In genomic region chr4:152352645-152353116, GRCh38 we compare ENCODE assay signal across 1 cellular context.
A peak's percentile ranks its signal among the peaks of the same experiment; 100 is the strongest.
TF ChIP-seq lines count a peak whose summit lies in the region.

No MANE protein-coding gene starts in this region.

TF ChIP-seq in HEK293, 187 proteins besides CTCF, POLR2A, EP300 and RAD21 (continued from another document and continues in another):
- TF ChIP-seq ZNF658 (tag by site-specific recombination; IDR thresholded peaks at IDR 0.05) = no peak
- TF ChIP-seq OSR2 (tag by site-specific recombination; IDR thresholded peaks at IDR 0.05) = peak; percentile 85
- TF ChIP-seq ZNF837 (tag by site-specific recombination; IDR thresholded peaks at IDR 0.05) = no peak
- TF ChIP-seq ZNF366 (tag by site-specific recombination; conservative IDR thresholded peaks at IDR 0.05) = peak; percentile 86
- TF ChIP-seq ZFP3 (tag by site-specific recombination; IDR thresholded peaks at IDR 0.05; ENCODE audit: low read depth) = no peak
- TF ChIP-seq, protein P1, sequence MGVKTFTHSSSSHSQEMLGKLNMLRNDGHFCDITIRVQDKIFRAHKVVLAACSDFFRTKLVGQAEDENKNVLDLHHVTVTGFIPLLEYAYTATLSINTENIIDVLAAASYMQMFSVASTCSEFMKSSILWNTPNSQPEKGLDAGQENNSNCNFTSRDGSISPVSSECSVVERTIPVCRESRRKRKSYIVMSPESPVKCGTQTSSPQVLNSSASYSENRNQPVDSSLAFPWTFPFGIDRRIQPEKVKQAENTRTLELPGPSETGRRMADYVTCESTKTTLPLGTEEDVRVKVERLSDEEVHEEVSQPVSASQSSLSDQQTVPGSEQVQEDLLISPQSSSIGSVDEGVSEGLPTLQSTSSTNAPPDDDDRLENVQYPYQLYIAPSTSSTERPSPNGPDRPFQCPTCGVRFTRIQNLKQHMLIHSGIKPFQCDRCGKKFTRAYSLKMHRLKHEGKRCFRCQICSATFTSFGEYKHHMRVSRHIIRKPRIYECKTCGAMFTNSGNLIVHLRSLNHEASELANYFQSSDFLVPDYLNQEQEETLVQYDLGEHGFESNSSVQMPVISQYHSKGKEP (tag by site-specific recombination; IDR thresholded peaks at IDR 0.05) = peak; percentile 77
- peak; percentile 85 for TF ChIP-seq SP7 (tag by site-specific recombination; IDR thresholded peaks at IDR 0.05)
- TF ChIP-seq MEIS1 (CRISPR knock-in tag; IDR thresholded peaks at IDR 0.05; ENCODE audit: borderline replicate concordance) = no peak
- TF ChIP-seq ZNF416 (tag by site-specific recombination; IDR thresholded peaks at IDR 0.05) = no peak
- TF ChIP-seq GLIS1 (tag by site-specific recombination; IDR thresholded peaks at IDR 0.05) = peak; percentile 32; the same call in 1 of the 2 replicates
- no peak for TF ChIP-seq PRDM1 (tag by site-specific recombination; IDR thresholded peaks at IDR 0.05)
- peak; percentile 17; the same call in 1 of the 2 replicates for TF ChIP-seq GFI1B (tag by site-specific recombination; IDR thresholded peaks at IDR 0.05)
- TF ChIP-seq IKZF3 (tag by site-specific recombination; IDR thresholded peaks at IDR 0.05) = peak; percentile 78
- TF ChIP-seq TRIM28 (IDR thresholded peaks at IDR 0.05; ENCODE audit: borderline replicate concordance, low read length) = peak; percentile 95
- 0 out of 2 replicates have a peak, but pooled peaks have one; percentile 35 for TF ChIP-seq ZNF596 (tag by site-specific recombination; IDR thresholded peaks at IDR 0.05)
- no peak for TF ChIP-seq ZNF133 (tag by site-specific recombination; IDR thresholded peaks at IDR 0.05)
- TF ChIP-seq, protein P2, sequence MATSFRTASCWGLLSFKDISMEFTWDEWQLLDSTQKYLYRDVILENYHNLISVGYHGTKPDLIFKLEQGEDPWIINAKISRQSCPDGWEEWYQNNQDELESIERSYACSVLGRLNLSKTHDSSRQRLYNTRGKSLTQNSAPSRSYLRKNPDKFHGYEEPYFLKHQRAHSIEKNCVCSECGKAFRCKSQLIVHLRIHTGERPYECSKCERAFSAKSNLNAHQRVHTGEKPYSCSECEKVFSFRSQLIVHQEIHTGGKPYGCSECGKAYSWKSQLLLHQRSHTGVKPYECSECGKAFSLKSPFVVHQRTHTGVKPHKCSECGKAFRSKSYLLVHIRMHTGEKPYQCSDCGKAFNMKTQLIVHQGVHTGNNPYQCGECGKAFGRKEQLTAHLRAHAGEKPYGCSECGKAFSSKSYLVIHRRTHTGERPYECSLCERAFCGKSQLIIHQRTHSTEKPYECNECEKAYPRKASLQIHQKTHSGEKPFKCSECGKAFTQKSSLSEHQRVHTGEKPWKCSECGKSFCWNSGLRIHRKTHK (tag by site-specific recombination; IDR thresholded peaks at IDR 0.05) = no peak
- peak; percentile 77; the same call in 1 of the 2 replicates for TF ChIP-seq WT1 (tag by site-specific recombination; IDR thresholded peaks at IDR 0.05)
- TF ChIP-seq SCRT2 (tag by site-specific recombination; IDR thresholded peaks at IDR 0.05) = no peak
- TF ChIP-seq, protein P3, sequence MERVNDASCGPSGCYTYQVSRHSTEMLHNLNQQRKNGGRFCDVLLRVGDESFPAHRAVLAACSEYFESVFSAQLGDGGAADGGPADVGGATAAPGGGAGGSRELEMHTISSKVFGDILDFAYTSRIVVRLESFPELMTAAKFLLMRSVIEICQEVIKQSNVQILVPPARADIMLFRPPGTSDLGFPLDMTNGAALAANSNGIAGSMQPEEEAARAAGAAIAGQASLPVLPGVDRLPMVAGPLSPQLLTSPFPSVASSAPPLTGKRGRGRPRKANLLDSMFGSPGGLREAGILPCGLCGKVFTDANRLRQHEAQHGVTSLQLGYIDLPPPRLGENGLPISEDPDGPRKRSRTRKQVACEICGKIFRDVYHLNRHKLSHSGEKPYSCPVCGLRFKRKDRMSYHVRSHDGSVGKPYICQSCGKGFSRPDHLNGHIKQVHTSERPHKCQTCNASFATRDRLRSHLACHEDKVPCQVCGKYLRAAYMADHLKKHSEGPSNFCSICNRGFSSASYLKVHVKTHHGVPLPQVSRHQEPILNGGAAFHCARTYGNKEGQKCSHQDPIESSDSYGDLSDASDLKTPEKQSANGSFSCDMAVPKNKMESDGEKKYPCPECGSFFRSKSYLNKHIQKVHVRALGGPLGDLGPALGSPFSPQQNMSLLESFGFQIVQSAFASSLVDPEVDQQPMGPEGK (tag by site-specific recombination; IDR thresholded peaks at IDR 0.05) = peak; percentile 66
- TF ChIP-seq MZF1 (tag by site-specific recombination; IDR thresholded peaks at IDR 0.05; ENCODE audit: borderline replicate concordance) = peak; percentile 92
- TF ChIP-seq ZNF24 (tag by site-specific recombination; IDR thresholded peaks at IDR 0.05) = peak; percentile 46; the same call in 1 of the 2 replicates
- TF ChIP-seq GLIS2 (tag by site-specific recombination; IDR thresholded peaks at IDR 0.05) = 0 out of 2 replicates have a peak, but pooled peaks have one; percentile 33
- TF ChIP-seq ZNF571 (tag by site-specific recombination; IDR thresholded peaks at IDR 0.05) = no peak
- peak; percentile 53; the same call in 1 of the 2 replicates for TF ChIP-seq ZNF10 (tag by site-specific recombination; IDR thresholded peaks at IDR 0.05)
- TF ChIP-seq MYNN (tag by site-specific recombination; IDR thresholded peaks at IDR 0.05; ENCODE audit: borderline replicate concordance) = no peak
- peak; percentile 71; the same call in 1 of the 2 replicates for TF ChIP-seq BCL6B (tag by site-specific recombination; IDR thresholded peaks at IDR 0.05)
- no peak for TF ChIP-seq ZNF610 (tag by site-specific recombination; IDR thresholded peaks at IDR 0.05; ENCODE audit: borderline replicate concordance)
- TF ChIP-seq ZEB2 (tag by site-specific recombination; IDR thresholded peaks at IDR 0.05) = peak; percentile 69
- peak; percentile 92; the same call in 1 of the 2 replicates for TF ChIP-seq ZNF2 (tag by site-specific recombination; IDR thresholded peaks at IDR 0.05)
- no peak for TF ChIP-seq ZNF221 (tag by site-specific recombination; IDR thresholded peaks at IDR 0.05; ENCODE audit: borderline replicate concordance)
- no peak for TF ChIP-seq ZNF202 (tag by site-specific recombination; IDR thresholded peaks at IDR 0.05; ENCODE audit: borderline replicate concordance)
- TF ChIP-seq ZNF629 (tag by site-specific recombination; IDR thresholded peaks at IDR 0.05) = peak; percentile 73
- TF ChIP-seq ZNF843 (tag by site-specific recombination; IDR thresholded peaks at IDR 0.05) = peak; percentile 45; the same call in 1 of the 2 replicates
- TF ChIP-seq ZFHX2 (tag by site-specific recombination; conservative IDR thresholded peaks at IDR 0.05) = peak; percentile 86
- TF ChIP-seq ZNF624 (tag by site-specific recombination; IDR thresholded peaks at IDR 0.05) = no peak
- TF ChIP-seq ZSCAN30 (tag by site-specific recombination; IDR thresholded peaks at IDR 0.05) = peak; percentile 11; the same call in 1 of the 2 replicates
- TF ChIP-seq ZBTB48 (tag by site-specific recombination; IDR thresholded peaks at IDR 0.05) = peak; percentile 75
- TF ChIP-seq ZNF121 (tag by site-specific recombination; IDR thresholded peaks at IDR 0.05) = no peak
- no peak; the same call in 1 of the 2 replicates for TF ChIP-seq ZNF394 (tag by site-specific recombination; IDR thresholded peaks at IDR 0.05; ENCODE audit: borderline replicate concordance)
- no peak for TF ChIP-seq ZBTB1 (tag by site-specific recombination; IDR thresholded peaks at IDR 0.05)
- TF ChIP-seq, protein P4, sequence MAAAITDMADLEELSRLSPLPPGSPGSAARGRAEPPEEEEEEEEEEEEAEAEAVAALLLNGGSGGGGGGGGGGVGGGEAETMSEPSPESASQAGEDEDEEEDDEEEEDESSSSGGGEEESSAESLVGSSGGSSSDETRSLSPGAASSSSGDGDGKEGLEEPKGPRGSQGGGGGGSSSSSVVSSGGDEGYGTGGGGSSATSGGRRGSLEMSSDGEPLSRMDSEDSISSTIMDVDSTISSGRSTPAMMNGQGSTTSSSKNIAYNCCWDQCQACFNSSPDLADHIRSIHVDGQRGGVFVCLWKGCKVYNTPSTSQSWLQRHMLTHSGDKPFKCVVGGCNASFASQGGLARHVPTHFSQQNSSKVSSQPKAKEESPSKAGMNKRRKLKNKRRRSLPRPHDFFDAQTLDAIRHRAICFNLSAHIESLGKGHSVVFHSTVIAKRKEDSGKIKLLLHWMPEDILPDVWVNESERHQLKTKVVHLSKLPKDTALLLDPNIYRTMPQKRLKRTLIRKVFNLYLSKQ (tag by site-specific recombination; IDR thresholded peaks at IDR 0.05; ENCODE audit: borderline replicate concordance) = no peak
- TF ChIP-seq ZNF140 (tag by site-specific recombination; IDR thresholded peaks at IDR 0.05) = no peak
- TF ChIP-seq SETDB1 (IDR thresholded peaks at IDR 0.05; ENCODE audit: insufficient read length, low read length) = peak; percentile 48
- no peak for TF ChIP-seq ZNF248 (tag by site-specific recombination; IDR thresholded peaks at IDR 0.05)
- peak; percentile 80; the same call in 1 of the 2 replicates for TF ChIP-seq ZNF660 (tag by site-specific recombination; IDR thresholded peaks at IDR 0.05)
- TF ChIP-seq, protein P5, sequence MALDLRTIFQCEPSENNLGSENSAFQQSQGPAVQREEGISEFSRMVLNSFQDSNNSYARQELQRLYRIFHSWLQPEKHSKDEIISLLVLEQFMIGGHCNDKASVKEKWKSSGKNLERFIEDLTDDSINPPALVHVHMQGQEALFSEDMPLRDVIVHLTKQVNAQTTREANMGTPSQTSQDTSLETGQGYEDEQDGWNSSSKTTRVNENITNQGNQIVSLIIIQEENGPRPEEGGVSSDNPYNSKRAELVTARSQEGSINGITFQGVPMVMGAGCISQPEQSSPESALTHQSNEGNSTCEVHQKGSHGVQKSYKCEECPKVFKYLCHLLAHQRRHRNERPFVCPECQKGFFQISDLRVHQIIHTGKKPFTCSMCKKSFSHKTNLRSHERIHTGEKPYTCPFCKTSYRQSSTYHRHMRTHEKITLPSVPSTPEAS (tag by site-specific recombination; IDR thresholded peaks at IDR 0.05) = peak; percentile 18; the same call in 1 of the 2 replicates
- TF ChIP-seq HOXD13 (CRISPR knock-in tag; IDR thresholded peaks at IDR 0.05; ENCODE audit: borderline replicate concordance) = no peak
- no peak for TF ChIP-seq ZNF777 (tag by site-specific recombination; IDR thresholded peaks at IDR 0.05; ENCODE audit: borderline replicate concordance)
- no peak for TF ChIP-seq ZNF639 (tag by site-specific recombination; IDR thresholded peaks at IDR 0.05)
- peak; percentile 45; the same call in 1 of the 2 replicates for TF ChIP-seq TSHZ1 (tag by site-specific recombination; IDR thresholded peaks at IDR 0.05; ENCODE audit: borderline replicate concordance)
- TF ChIP-seq ZNF354C (tag by site-specific recombination; IDR thresholded peaks at IDR 0.05; ENCODE audit: borderline replicate concordance, low read depth) = no peak
